ENCODE assay signal across 8 cellular contexts in the genomic region with DNA sequence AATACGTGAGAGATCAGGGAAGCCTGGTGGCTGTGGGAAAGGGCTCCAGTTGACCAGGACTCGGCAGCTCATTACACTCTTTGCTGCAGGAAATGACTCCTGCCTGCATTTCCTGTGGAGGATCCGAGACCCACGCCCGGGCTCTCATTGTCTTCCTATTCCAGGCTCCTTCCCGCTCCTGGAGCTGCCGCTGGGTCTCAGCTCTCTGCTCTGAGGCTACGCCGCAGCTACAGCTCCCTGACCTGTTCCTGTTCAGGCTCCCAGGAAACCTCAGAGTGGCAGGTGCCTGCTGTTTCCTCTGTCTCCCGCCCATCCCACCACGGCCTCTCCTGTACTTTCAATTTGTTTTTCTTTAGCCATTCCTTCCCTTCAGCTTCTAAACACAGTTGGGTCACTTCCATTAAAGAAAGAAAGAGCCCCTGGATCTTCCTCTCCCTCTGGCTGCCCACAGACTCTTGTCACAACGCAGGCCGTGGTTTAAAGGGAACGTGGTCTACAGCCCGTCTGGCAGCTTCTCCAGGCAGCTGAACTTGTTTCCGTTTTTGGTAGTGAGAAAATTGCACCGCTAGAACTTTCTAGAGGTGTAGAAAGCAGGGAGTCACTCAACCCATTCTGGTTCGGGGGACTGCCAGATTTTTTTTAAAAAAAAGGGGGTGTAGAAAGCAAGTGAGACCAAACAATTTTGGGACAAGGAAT.
DNase-seq lines count a peak whose midpoint lies in the region; ATAC-seq and TF ChIP-seq lines count a peak whose summit lies in the region.

No MANE protein-coding gene starts in this region.

- H3K27me3 Mint-ChIP-seq in natural killer cell (ENCODE audit: low read depth in 2 of 2), result peaks cover 7 to 9% of the 10 kb centered on the region in 2 donors

- H3K9me3 Mint-ChIP-seq in natural killer cell, result no peaks in the 10 kb centered on the region

- no peak for TF ChIP-seq CTCF in natural killer cell (IDR thresholded peaks at IDR 0.05)

- H3K36me3 Mint-ChIP-seq in natural killer cell, result no peaks in the 10 kb centered on the region

- ATAC-seq in natural killer cell (peak; percentile 69 to 86 (median 78)), HG03095 (IDR thresholded peaks at IDR 0.05; ENCODE audit: unreplicated experiment) (no peak), HG03045 (IDR thresholded peaks at IDR 0.05; ENCODE audit: unreplicated experiment) (no peak)

- intact Hi-C loops in natural killer cell (cut with micrococcal nuclease), result no loop called here

- DNase-seq in DMS153 treated with DMSO at 0.1 percent for 48 hours (lab: John Stamatoyannopoulos, UW; ENCODE audit: unreplicated experiment) (peak; percentile 6), LHCN-M2 (ENCODE audit: low read depth) (peak; percentile 3), natural killer cell (no peak), NCI-H82 treated with DMSO at 0.1 percent for 48 hours (lab: John Stamatoyannopoulos, UW; ENCODE audit: unreplicated experiment) (no peak), germinal center (ENCODE audit: low spot score) (no peak)
- DNase-seq in central memory CD4-positive, alpha-beta T cell, result peak; percentile 8

- peak overlapping the region; percentile 43 to 78 for H3K27ac Mint-ChIP-seq in natural killer cell

- H3K4me3 Mint-ChIP-seq in natural killer cell, result peak overlapping the region; percentile 88

- H3K4me1 Mint-ChIP-seq in natural killer cell, result peaks cover 10 to 11% of the 10 kb centered on the region in 2 donors

Comparison
In these comparisons a context has a peak if more than half of its experiments do, and no peak if none do; other contexts are left out.
1. DNase-seq: peak in DMS153 treated with DMSO at 0.1 percent for 48 hours (single experiment), LHCN-M2 (single experiment) and central memory CD4-positive, alpha-beta T cell (single experiment); none in natural killer cell (single experiment), NCI-H82 treated with DMSO at 0.1 percent for 48 hours (single experiment) and germinal center (single experiment).
2. ATAC-seq: peak in natural killer cell (3 of 3); none in HG03095 (single experiment) and HG03045 (single experiment).